Comparison of ENCODE assay signal across 33 cellular contexts in genomic region chr7:141156446-141156845, GRCh38.
"Had no signal": no experiment of that assay in that cellular context is flagged by ENCODE, and none has a peak within 500 bp of the region (broad histone marks: within the 10 kb centered on the region; RNA-seq: fewer than 3 reads in every experiment).

No MANE protein-coding gene starts in this region.

- H3K27ac ChIP-seq: ascending aorta, cardiac muscle cell, colonic mucosa, epithelial cell of prostate, gastrocnemius medialis, hepatocyte, parathyroid adenoma, psoas muscle, sigmoid colon, uterus, VCaP had no signal

- H2AFZ ChIP-seq: hepatocyte, parathyroid adenoma had no signal

- H3K36me3 ChIP-seq: ascending aorta, cardiac muscle cell, colonic mucosa, gastrocnemius medialis, sigmoid colon, uterus had no signal

- H3K9ac ChIP-seq: parathyroid adenoma had no signal

- H3K27me3 Mint-ChIP-seq: type B pancreatic cell had no signal

- H3K79me2 ChIP-seq: hepatocyte had no signal

- H3K4me1 ChIP-seq: ascending aorta, colonic mucosa, gastrocnemius medialis, psoas muscle, sigmoid colon, uterus had no signal

- H3K4me2 ChIP-seq: hepatocyte had no signal

- H3K4me3 ChIP-seq: ascending aorta, cardiac muscle cell, colonic mucosa, gastrocnemius medialis, hepatocyte, psoas muscle, sigmoid colon, uterus had no signal

- H3K9me3 Mint-ChIP-seq: activated naive CD4-positive, alpha-beta T cell treated with anti-CD3 and anti-CD28 coated beads for 36 hours; activated naive CD8-positive, alpha-beta T cell treated with anti-CD3 and anti-CD28 coated beads, Interleukin-2, amount 10 ng/mL, durations not matched to agents 7 days and 5 days; brain; neural crest cell; stimulated activated memory B cell treated with anti-CD40 and anti-IgM and Interleukin-4, amounts not matched to agents 10 μg/mL and 1 μg/mL and 100 μg/mL, for 72 hours; stimulated activated naive CD8-positive, alpha-beta T cell treated with anti-CD3 and anti-CD28 coated beads, Interleukin-15, amount 100 ng/mL, for 72 hours; type B pancreatic cell had no signal

- H3K4me1 Mint-ChIP-seq: stimulated activated naive CD8-positive, alpha-beta T cell treated with anti-CD3 and anti-CD28 coated beads, Interleukin-15, amount 100 ng/mL, for 72 hours had no signal

- H3K36me3 Mint-ChIP-seq: activated naive CD8-positive, alpha-beta T cell treated with anti-CD3 and anti-CD28 coated beads, Interleukin-2, amount 10 ng/mL, durations not matched to agents 7 days and 5 days; naive B cell; stimulated activated memory B cell treated with anti-CD40 and anti-IgM and Interleukin-4, amounts not matched to agents 10 μg/mL and 1 μg/mL and 100 μg/mL, for 72 hours; type B pancreatic cell had no signal

- H3K27ac Mint-ChIP-seq: activated naive CD4-positive, alpha-beta T cell treated with anti-CD3 and anti-CD28 coated beads for 36 hours; activated naive CD8-positive, alpha-beta T cell treated with anti-CD3 and anti-CD28 coated beads, Interleukin-2, amount 10 ng/mL, durations not matched to agents 7 days and 5 days; stimulated activated naive CD8-positive, alpha-beta T cell treated with anti-CD3 and anti-CD28 coated beads, Interleukin-15, amount 100 ng/mL, for 72 hours; type B pancreatic cell had no signal

- H3K27me3 ChIP-seq: ascending aorta, cardiac muscle cell, colonic mucosa, gastrocnemius medialis, hepatocyte, sigmoid colon, uterus had no signal

- DNase-seq: activated CD4-positive, alpha-beta T cell treated with anti-CD3 and anti-CD28 coated beads for 48 hours; activated CD4-positive, alpha-beta T cell treated with anti-CD3 and anti-CD28 coated beads, Interleukin-2, amount 50 U/mL, for 48 hours; activated CD8-positive, alpha-beta memory T cell treated with anti-CD3 and anti-CD28 coated beads for 24 hours; activated effector memory CD4-positive, alpha-beta T cell treated with anti-CD3 and anti-CD28 coated beads, Interleukin-2, amount 50 U/mL, for 16 hours; activated naive CD4-positive, alpha-beta T cell treated with anti-CD3 and anti-CD28 coated beads for 36 hours; activated naive CD8-positive, alpha-beta T cell treated with anti-CD3 and anti-CD28 coated beads, Interleukin-2, amount 10 ng/mL, durations not matched to agents 7 days and 5 days; cerebellar nuclear complex; colonic mucosa; effector CD8-positive, alpha-beta T cell; gastrocnemius medialis; islet precursor cell; left ventricle myocardium superior; naive B cell; occipital lobe; psoas muscle; sigmoid colon; small intestine; stimulated activated CD4-positive, alpha-beta T cell treated with anti-CD3 and anti-CD28 coated beads, Interleukin-4, amount 100 ng/mL, for 4 hours; stimulated activated CD8-positive, alpha-beta memory T cell treated with anti-CD3 and anti-CD28 coated beads, Interleukin-4, amount 100 ng/mL, for 48 hours; stimulated activated naive CD8-positive, alpha-beta T cell treated with anti-CD3 and anti-CD28 coated beads, Interleukin-15, amount 100 ng/mL, for 72 hours; substantia nigra; T-helper 9 cell; uterus had no signal

- H3K9me3 ChIP-seq: ascending aorta, colonic mucosa, gastrocnemius medialis, psoas muscle, sigmoid colon, uterus had no signal

- H3K4me3 Mint-ChIP-seq: activated naive CD4-positive, alpha-beta T cell treated with anti-CD3 and anti-CD28 coated beads for 36 hours; activated naive CD8-positive, alpha-beta T cell treated with anti-CD3 and anti-CD28 coated beads, Interleukin-2, amount 10 ng/mL, durations not matched to agents 7 days and 5 days; brain; naive B cell; neural crest cell; stimulated activated memory B cell treated with anti-CD40 and anti-IgM and Interleukin-4, amounts not matched to agents 10 μg/mL and 1 μg/mL and 100 μg/mL, for 72 hours; stimulated activated naive CD8-positive, alpha-beta T cell treated with anti-CD3 and anti-CD28 coated beads, Interleukin-15, amount 100 ng/mL, for 72 hours; type B pancreatic cell had no signal
